Comparison of ENCODE assay signal across 7 cellular contexts in the genomic region with DNA sequence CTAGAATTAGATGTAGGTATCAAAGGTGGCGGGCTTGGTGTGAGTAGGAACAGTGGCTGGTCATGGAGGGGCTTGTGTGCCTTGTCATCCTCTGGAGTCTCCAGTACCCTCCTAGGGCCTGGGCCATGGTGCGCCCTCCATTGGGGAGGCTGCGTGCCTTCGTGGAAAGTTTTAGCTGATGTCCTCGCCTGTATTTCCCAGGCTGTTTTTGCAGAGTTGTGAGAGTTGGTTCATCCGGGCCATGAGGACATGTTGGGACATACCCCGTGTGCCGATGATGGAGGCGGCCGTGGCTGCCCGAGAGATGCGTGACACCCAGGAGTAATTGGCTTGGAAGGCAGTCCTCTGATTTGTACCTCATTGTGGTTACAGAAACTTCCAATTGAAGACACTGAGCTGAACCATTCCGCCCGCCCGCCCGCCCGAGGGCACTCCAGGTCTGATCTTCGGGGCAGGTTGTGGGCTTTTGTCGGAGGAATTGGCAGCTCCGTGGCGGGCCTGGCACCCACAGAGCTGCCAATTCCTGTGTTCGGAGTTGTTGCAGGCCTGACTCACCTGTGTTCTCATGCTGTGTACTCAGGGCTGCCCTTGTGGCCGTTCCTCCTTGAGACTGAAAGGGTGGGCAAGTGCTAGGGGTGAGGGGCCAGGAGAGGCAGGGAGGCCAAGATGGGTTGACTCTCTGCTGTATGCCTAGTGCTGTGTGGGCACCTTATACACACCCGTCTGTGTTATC. TPM values are rescaled to one million over a fixed set of nuclear protein-coding genes. Genes with fewer than 3 reads are reported as not detected.
A peak's percentile ranks its signal among the peaks of the same experiment; 100 is the strongest.
DNase-seq lines count a peak whose midpoint lies in the region; ATAC-seq, FAIRE-seq and TF ChIP-seq lines count a peak whose summit lies in the region.
"Not testable (repeated sequence)": the region's sequence is repeated elsewhere in the genome, so short reads cannot be mapped to it uniquely, and the experiment has no call there.
"Had no signal": no experiment of that assay in that cellular context is flagged by ENCODE, and none has a peak within 500 bp of the region (broad histone marks: within the 10 kb centered on the region; RNA-seq: fewer than 3 reads in every experiment).

No MANE protein-coding gene starts in this region.

- not testable (repeated sequence) for TF ChIP-seq CTCF in RWPE1 (conservative IDR thresholded peaks at IDR 0.05; ENCODE audit: low read depth); bronchial epithelial cell (IDR thresholded peaks at IDR 0.05; ENCODE audit: insufficient read depth, low read length, severe bottlenecking); epithelial cell of esophagus (IDR thresholded peaks at IDR 0.05; ENCODE audit: insufficient read depth, low read depth, low read length, missing control alignments); upper lobe of right lung (IDR thresholded peaks at IDR 0.05)

- FAIRE-seq in bronchial epithelial cell (lab: Jason Lieb, UNC), result peak; percentile 66

- H3K27ac Mint-ChIP-seq in activated T-cell treated with anti-CD3 and anti-CD28 coated beads, Interleukin-2, amount 50 U/mL, for 24 hours, result peak overlapping the region; percentile 33

- not testable (repeated sequence) for H3K36me3 Mint-ChIP-seq in activated T-cell treated with anti-CD3 and anti-CD28 coated beads, Interleukin-2, amount 50 U/mL, for 24 hours (ENCODE audit: low read depth)

- not testable (repeated sequence) for H3K4me1 ChIP-seq in upper lobe of right lung

- not testable (repeated sequence) for H3K36me3 ChIP-seq in bronchial epithelial cell (ENCODE audit: control insufficient read depth, insufficient read depth, low read length)
- peaks cover 10% of the 10 kb centered on the region for H3K36me3 ChIP-seq in upper lobe of right lung

- not testable (repeated sequence) for H3K4me3 ChIP-seq in bronchial epithelial cell (ENCODE audit: low read depth, low read length); epithelial cell of esophagus (ENCODE audit: low read length); upper lobe of right lung

- H3K9me3 Mint-ChIP-seq in activated T-cell treated with anti-CD3 and anti-CD28 coated beads, Interleukin-2, amount 50 U/mL, for 24 hours, result not testable (repeated sequence)

- not testable (repeated sequence) for H3K4me1 Mint-ChIP-seq in activated T-cell treated with anti-CD3 and anti-CD28 coated beads, Interleukin-2, amount 50 U/mL, for 24 hours (ENCODE audit: low read depth)

- H3K4me3 Mint-ChIP-seq in activated T-cell treated with anti-CD3 and anti-CD28 coated beads, Interleukin-2, amount 50 U/mL, for 24 hours, result not testable (repeated sequence)

- not testable (repeated sequence) for H3K27me3 ChIP-seq in bronchial epithelial cell (ENCODE audit: control insufficient read depth, insufficient read depth, low read length); upper lobe of right lung

- CTCF ChIA-PET in RWPE1 (lab: Yijun Ruan, JAX), result not testable (repeated sequence)

- H3K27ac ChIP-seq in RWPE1, result peak overlapping the region; percentile 94
- not testable (repeated sequence) for H3K27ac ChIP-seq in upper lobe of right lung

- peak; percentile 78 for ATAC-seq in esophagus mucosa
- not testable (repeated sequence) for ATAC-seq in upper lobe of right lung

- H3K27me3 Mint-ChIP-seq in activated T-cell treated with anti-CD3 and anti-CD28 coated beads, Interleukin-2, amount 50 U/mL, for 24 hours, result not testable (repeated sequence)

- not testable (repeated sequence) for H3K9me3 ChIP-seq in upper lobe of right lung

- not testable (repeated sequence) for DNase-seq in RWPE1 (ENCODE audit: low spot score); activated T-cell treated with anti-CD3 and anti-CD28 coated beads, Interleukin-2, amount 50 U/mL, for 24 hours
- peak; percentile 6 for DNase-seq in bronchial epithelial cell (ENCODE audit: low read depth)
- peak; percentile 68 for DNase-seq in epithelial cell of esophagus (ENCODE audit: low read depth)
- peak; percentile 30 for DNase-seq in upper lobe of right lung

- intact Hi-C loops in upper lobe of right lung (cut with DNase I), result not testable (repeated sequence)

- POLR2A ChIA-PET in RWPE1 (lab: Yijun Ruan, JAX; ENCODE audit: low non-redundant PET), result not testable (repeated sequence)

RNA-seq across cellular contexts. Expression of gene DTX2, which starts 15.4 kb away (rescaled TPM):
- total RNA-seq in bronchial epithelial cell, result 10.8 and 13.2 TPM in 2 replicates
- 56.2 TPM for total RNA-seq in esophagus mucosa
- total RNA-seq in upper lobe of right lung, result 25.6 TPM

RNA-seq across cellular contexts. Expression of gene UPK3B, which starts 33.4 kb away (rescaled TPM):
- 0.26 and 2.6 TPM in 2 replicates for total RNA-seq in bronchial epithelial cell
- total RNA-seq in esophagus mucosa, result 9.6 TPM
- 25.2 TPM for total RNA-seq in upper lobe of right lung
- total RNA-seq: H4 had no signal

RNA-seq across cellular contexts. Expression of gene ZP3, which starts 52.2 kb away (rescaled TPM):
- 12.8 and 26.1 TPM in 2 replicates for total RNA-seq in bronchial epithelial cell
- 19.8 TPM for total RNA-seq in esophagus mucosa
- 0.84 TPM for total RNA-seq in upper lobe of right lung
